Comparison of ENCODE assay signal across 16 cellular contexts in genomic region chr4:133960975-133961374, GRCh38.
A peak's percentile ranks its signal among the peaks of the same experiment; 100 is the strongest.
DNase-seq lines count a peak whose midpoint lies in the region; ATAC-seq and TF ChIP-seq lines count a peak whose summit lies in the region.
"Had no signal": no experiment of that assay in that cellular context is flagged by ENCODE, and none has a peak within 500 bp of the region (broad histone marks: within the 10 kb centered on the region; RNA-seq: fewer than 3 reads in every experiment).

No MANE protein-coding gene starts in this region.

- no peaks in the 10 kb centered on the region for H3K79me2 ChIP-seq in KMS-11 (ENCODE audit: insufficient read depth, low read depth)

- no peaks in the 10 kb centered on the region for H3K9me3 ChIP-seq in SJCRH30 (replicated peaks)

- peak overlapping the region; percentile 88 for H3K27ac Mint-ChIP-seq in nephron progenitor cell
- H3K27ac Mint-ChIP-seq: B cell; CD4-positive, CD25-positive, alpha-beta regulatory T cell; CD8-positive, alpha-beta memory T cell; GM23338 had no signal

- H3K4me2 ChIP-seq in KMS-11, result peak overlapping the region; percentile 54
- H3K4me2 ChIP-seq: GM23338 had no signal

- peak; percentile 6 to 24 for DNase-seq in SJCRH30
- DNase-seq in nephron progenitor cell, result no peak
- DNase-seq in GM03348 (ENCODE audit: low spot score), result no peak
- no peak for DNase-seq in activated T-cell treated with anti-CD3 and anti-CD28 coated beads, Interleukin-2, amount 50 U/mL, for 48 hours
- DNase-seq: C1 segment of cervical spinal cord; CD4-positive, CD25-positive, alpha-beta regulatory T cell; CD8-positive, alpha-beta memory T cell; COR-L47; DMS 273 treated with DMSO at 0.1 percent for 48 hours; DMS53; HCEC 1CT; IMR-90 had no signal

- H3K36me3 ChIP-seq in KMS-11 (ENCODE audit: insufficient read depth), result no peaks in the 10 kb centered on the region
- no peaks in the 10 kb centered on the region for H3K36me3 ChIP-seq in SJCRH30

- no peaks in the 10 kb centered on the region for H4K20me1 ChIP-seq in KMS-11 (ENCODE audit: insufficient read depth)

- peaks cover 7% of the 10 kb centered on the region for H3K4me1 Mint-ChIP-seq in nephron progenitor cell
- H3K4me1 Mint-ChIP-seq: B cell; CD4-positive, CD25-positive, alpha-beta regulatory T cell; CD8-positive, alpha-beta memory T cell; GM23338 had no signal

- H3K27me3 ChIP-seq in KMS-11 (ENCODE audit: insufficient read depth, low read depth) (no peaks in the 10 kb centered on the region), SJCRH30 (no peaks in the 10 kb centered on the region)

- no peaks in the 10 kb centered on the region for H3K36me3 Mint-ChIP-seq in nephron progenitor cell (ENCODE audit: low read depth)
- H3K36me3 Mint-ChIP-seq: CD4-positive, CD25-positive, alpha-beta regulatory T cell; CD8-positive, alpha-beta memory T cell had no signal

- peaks cover 37% of the 10 kb centered on the region for H3K9me3 Mint-ChIP-seq in nephron progenitor cell

- peak overlapping the region; percentile 66 for H2AFZ ChIP-seq in KMS-11 (ENCODE audit: low read depth)
- H2AFZ ChIP-seq: GM23338 had no signal

- H3K27me3 Mint-ChIP-seq in nephron progenitor cell (ENCODE audit: low read depth, poor library complexity), result no peaks in the 10 kb centered on the region
- H3K27me3 Mint-ChIP-seq: B cell; CD4-positive, CD25-positive, alpha-beta regulatory T cell; CD8-positive, alpha-beta memory T cell had no signal

- TF ChIP-seq CTCF in KMS-11 (conservative IDR thresholded peaks at IDR 0.05; ENCODE audit: low read depth, low read length), result no peak
- no peak for TF ChIP-seq CTCF in nephron progenitor cell (IDR thresholded peaks at IDR 0.05)

- no peak for ATAC-seq in HG02885 (IDR thresholded peaks at IDR 0.05; ENCODE audit: poor library complexity, unreplicated experiment)
- ATAC-seq: GM23338 had no signal

- peaks cover 45% of the 10 kb centered on the region for H3K4me1 ChIP-seq in KMS-11 (ENCODE audit: low read depth, poor library complexity, severe bottlenecking)
- no peaks in the 10 kb centered on the region for H3K4me1 ChIP-seq in SJCRH30

- peak overlapping the region; percentile 51; the same call in 1 of the 2 replicates for H3K9ac ChIP-seq in KMS-11

- no peak overlapping the region for H3K4me3 ChIP-seq in KMS-11 (IDR thresholded peaks at IDR 0.05; ENCODE audit: insufficient read depth, low read depth, low read length)
- H3K4me3 ChIP-seq in SJCRH30, result no peak overlapping the region
- H3K4me3 ChIP-seq: GM23338 had no signal

- H3K4me3 Mint-ChIP-seq in nephron progenitor cell, result no peak overlapping the region
- H3K4me3 Mint-ChIP-seq: B cell; CD4-positive, CD25-positive, alpha-beta regulatory T cell; CD8-positive, alpha-beta memory T cell; GM23338 had no signal

- peak overlapping the region; percentile 72 for H3K27ac ChIP-seq in KMS-11
- H3K27ac ChIP-seq in SJCRH30, result no peak overlapping the region

Comparison
In these comparisons a context has a peak if more than half of its experiments do, and no peak if none do; other contexts are left out.
1. DNase-seq: peak in SJCRH30 (2 of 2); none in nephron progenitor cell (single experiment), GM03348 (single experiment) and activated T-cell treated with anti-CD3 and anti-CD28 coated beads, Interleukin-2, amount 50 U/mL, for 48 hours (0 of 2).